8 cellular contexts compared by ENCODE assay signal in genomic region chr5:76256116-76256889, GRCh38.
DNase-seq lines count a peak whose midpoint lies in the region; ATAC-seq, FAIRE-seq and TF ChIP-seq lines count a peak whose summit lies in the region.

No MANE protein-coding gene starts in this region.

- no peak overlapping the region for H2AFZ ChIP-seq in HCT116 (ENCODE audit: low read depth, low read length, poor library complexity, severe bottlenecking)

- no peaks in the 10 kb centered on the region for H3K36me3 ChIP-seq in HCT116 (ENCODE audit: control insufficient read depth in 1 of 2, insufficient read depth in 2 of 2, low read length in 2 of 2)
- H3K36me3 ChIP-seq in breast epithelium = no peaks in the 10 kb centered on the region

- H3K4me3 ChIP-seq in HCT116 (replicated peaks in 1 of 2; ENCODE audit: low read depth in 1 of 2, low read length in 2 of 2) (peak overlapping the region in 1 of 2 experiments; percentile 22; a peak in 1 of 4 replicates), breast epithelium (no peak overlapping the region)

- TF ChIP-seq CTCF in HCT116 (IDR thresholded peaks at IDR 0.05 in 2 of 3, conservative IDR thresholded peaks at IDR 0.05 in 1 of 3; ENCODE audit: borderline replicate concordance in 1 of 3, insufficient read depth in 1 of 3, low read depth in 2 of 3, low read length in 2 of 3) = peak; percentile 56 to 74 (median 59); a peak in 5 of 6 replicates
- peak in 2 of 3 donors; percentile 44 to 59 for TF ChIP-seq CTCF in breast epithelium (IDR thresholded peaks at IDR 0.05)

- H3K79me2 ChIP-seq in HCT116 (ENCODE audit: insufficient read depth, low read length) = no peaks in the 10 kb centered on the region

- RAD21 ChIA-PET in HCT116 (lab: Charles Lee; ENCODE audit: low non-redundant PET in 1 of 2, low total read pairs in 2 of 2, uncharacterized antibody in 2 of 2, unreplicated experiment in 2 of 2) = interaction anchor here in 1 of 2 experiments (0.9 kb wide), 1 partner anchor 520 kb away, joined by 3 read pairs; no protein-coding TSS in a partner anchor

- H3K4me1 ChIP-seq in HCT116 (ENCODE audit: control insufficient read depth in 1 of 2, insufficient read depth in 2 of 2, low read length in 2 of 2) (peaks cover 0 to 15% of the 10 kb centered on the region in 2 experiments; a peak in 2 of 4 replicates), breast epithelium (no peaks in the 10 kb centered on the region)

- peak; percentile 98 for ATAC-seq in HCT116

- no peak for TF ChIP-seq POLR2A in HCT116 (IDR thresholded peaks at IDR 0.05; ENCODE audit: borderline replicate concordance, extremely low read depth, insufficient read depth, insufficient read length)
- TF ChIP-seq POLR2A in breast epithelium (IDR thresholded peaks at IDR 0.05) = no peak

- H3K9me3 ChIP-seq in HCT116 (ENCODE audit: control insufficient read depth in 1 of 2, insufficient read depth in 1 of 2, low read depth in 1 of 2, low read length in 2 of 2) (no peaks in the 10 kb centered on the region), breast epithelium (no peaks in the 10 kb centered on the region)

- H3K4me2 ChIP-seq in HCT116 (ENCODE audit: low read length) = peak overlapping the region; percentile 56

- CTCF ChIA-PET in HCT116 (lab: Charles Lee) = interaction anchor here (0.6 to 1.6 kb wide), 12 partner anchors 16 to 1329 kb away, joined by 3 to 8 read pairs (median 4); no protein-coding TSS in a partner anchor

- no peaks in the 10 kb centered on the region for H4K20me1 ChIP-seq in HCT116 (ENCODE audit: insufficient read depth)

- H3K9me2 ChIP-seq in HCT116 (ENCODE audit: insufficient read depth) = no peaks in the 10 kb centered on the region

- H3K9ac ChIP-seq in HCT116 (ENCODE audit: low read length) = no peak overlapping the region

- TF ChIP-seq RAD21 in HCT116 (IDR thresholded peaks at IDR 0.05; ENCODE audit: low read depth) = peak; percentile 89

- H3K27me3 ChIP-seq in HCT116 (ENCODE audit: insufficient read depth, low read length) = no peaks in the 10 kb centered on the region
- no peaks in the 10 kb centered on the region for H3K27me3 ChIP-seq in breast epithelium

- no TSS peak for BruUV-seq in HCT116 (replicated peaks; lab: Mats Ljungman, UMichigan)

- DNase-seq in GM03348 (ENCODE audit: low spot score) (peak; percentile 69), HCT116 (ENCODE audit: low read depth, low spot score) (peak; percentile 52), NCI-H2029 treated with DMSO at 0.1 percent for 48 hours (lab: John Stamatoyannopoulos, UW) (peak; percentile 27), UCSD-AML1 (lab: John Stamatoyannopoulos, UW; ENCODE audit: unreplicated experiment) (peak; percentile 55), breast epithelium (ENCODE audit: low spot score in 2 of 2) (peak in 1 of 2 donors; percentile 33), NCI-H187 treated with DMSO at 0.1 percent for 48 hours (lab: John Stamatoyannopoulos, UW) (no peak)
- peak; percentile 53 to 63 for DNase-seq in stimulated activated CD4-positive, alpha-beta T cell treated with anti-CD3 and anti-CD28 coated beads, Interleukin-2, amount 100 ng/mL, for 24 hours

- intact Hi-C loops in HCT116 (cut with micrococcal nuclease) = loop anchor here (1.0 to 10.0 kb wide), 9 partner anchors 109 to 1582 kb away; partner anchors contain the start of gene GCNT4
- intact Hi-C loops in breast epithelium (cut with DNase I; ENCODE audit: low total_unique reads) = no loop called here

- FAIRE-seq in islet of Langerhans (lab: Jason Lieb, UNC) = peak; percentile 86

- no peak overlapping the region for H3K27ac ChIP-seq in HCT116 (ENCODE audit: low read depth, low read length)
- H3K27ac ChIP-seq in breast epithelium = no peak overlapping the region

- POLR2A ChIA-PET in HCT116 (lab: Charles Lee) = no interaction called here

TF ChIP-seq in HCT116, 20 proteins besides CTCF, POLR2A, EP300 and RAD21:
- TF ChIP-seq ZNF274 (IDR thresholded peaks at IDR 0.05; ENCODE audit: low read depth, low read length) (no peak), TCF7L2 (IDR thresholded peaks at IDR 0.05; ENCODE audit: borderline replicate concordance, extremely low read depth, insufficient read depth, insufficient read length) (no peak), SP1 (IDR thresholded peaks at IDR 0.05; ENCODE audit: low read depth) (no peak), EGR1 (IDR thresholded peaks at IDR 0.05; ENCODE audit: low read depth) (no peak), POLR2AphosphoS5 (IDR thresholded peaks at IDR 0.05; ENCODE audit: low read depth, low read length) (no peak), CEBPB (IDR thresholded peaks at IDR 0.05; ENCODE audit: low read depth) (no peak), FOSL1 (IDR thresholded peaks at IDR 0.05; ENCODE audit: low read depth) (no peak), SIN3A (IDR thresholded peaks at IDR 0.05; ENCODE audit: low read depth) (no peak), ZFX (IDR thresholded peaks at IDR 0.05) (no peak), ELF1 (IDR thresholded peaks at IDR 0.05; ENCODE audit: borderline replicate concordance, low read depth) (no peak), CBX3 (IDR thresholded peaks at IDR 0.05; ENCODE audit: low read depth) (no peak), EZH2 (IDR thresholded peaks at IDR 0.05) (no peak), EZH2phosphoT487 (IDR thresholded peaks at IDR 0.05; ENCODE audit: borderline replicate concordance) (no peak), JUND (IDR thresholded peaks at IDR 0.05) (no peak), YY1 (IDR thresholded peaks at IDR 0.05; ENCODE audit: extremely low read depth, insufficient replicate concordance, low read depth, low read length) (no peak), MAX (IDR thresholded peaks at IDR 0.05) (no peak), SRF (IDR thresholded peaks at IDR 0.05; ENCODE audit: low read depth) (no peak)
- TF ChIP-seq, protein P1, sequence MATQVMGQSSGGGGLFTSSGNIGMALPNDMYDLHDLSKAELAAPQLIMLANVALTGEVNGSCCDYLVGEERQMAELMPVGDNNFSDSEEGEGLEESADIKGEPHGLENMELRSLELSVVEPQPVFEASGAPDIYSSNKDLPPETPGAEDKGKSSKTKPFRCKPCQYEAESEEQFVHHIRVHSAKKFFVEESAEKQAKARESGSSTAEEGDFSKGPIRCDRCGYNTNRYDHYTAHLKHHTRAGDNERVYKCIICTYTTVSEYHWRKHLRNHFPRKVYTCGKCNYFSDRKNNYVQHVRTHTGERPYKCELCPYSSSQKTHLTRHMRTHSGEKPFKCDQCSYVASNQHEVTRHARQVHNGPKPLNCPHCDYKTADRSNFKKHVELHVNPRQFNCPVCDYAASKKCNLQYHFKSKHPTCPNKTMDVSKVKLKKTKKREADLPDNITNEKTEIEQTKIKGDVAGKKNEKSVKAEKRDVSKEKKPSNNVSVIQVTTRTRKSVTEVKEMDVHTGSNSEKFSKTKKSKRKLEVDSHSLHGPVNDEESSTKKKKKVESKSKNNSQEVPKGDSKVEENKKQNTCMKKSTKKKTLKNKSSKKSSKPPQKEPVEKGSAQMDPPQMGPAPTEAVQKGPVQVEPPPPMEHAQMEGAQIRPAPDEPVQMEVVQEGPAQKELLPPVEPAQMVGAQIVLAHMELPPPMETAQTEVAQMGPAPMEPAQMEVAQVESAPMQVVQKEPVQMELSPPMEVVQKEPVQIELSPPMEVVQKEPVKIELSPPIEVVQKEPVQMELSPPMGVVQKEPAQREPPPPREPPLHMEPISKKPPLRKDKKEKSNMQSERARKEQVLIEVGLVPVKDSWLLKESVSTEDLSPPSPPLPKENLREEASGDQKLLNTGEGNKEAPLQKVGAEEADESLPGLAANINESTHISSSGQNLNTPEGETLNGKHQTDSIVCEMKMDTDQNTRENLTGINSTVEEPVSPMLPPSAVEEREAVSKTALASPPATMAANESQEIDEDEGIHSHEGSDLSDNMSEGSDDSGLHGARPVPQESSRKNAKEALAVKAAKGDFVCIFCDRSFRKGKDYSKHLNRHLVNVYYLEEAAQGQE (IDR thresholded peaks at IDR 0.05; ENCODE audit: low read depth) = no peak
- TF ChIP-seq, protein P2, sequence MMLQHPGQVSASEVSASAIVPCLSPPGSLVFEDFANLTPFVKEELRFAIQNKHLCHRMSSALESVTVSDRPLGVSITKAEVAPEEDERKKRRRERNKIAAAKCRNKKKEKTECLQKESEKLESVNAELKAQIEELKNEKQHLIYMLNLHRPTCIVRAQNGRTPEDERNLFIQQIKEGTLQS (IDR thresholded peaks at IDR 0.05) = no peak
- TF ChIP-seq, protein P3, sequence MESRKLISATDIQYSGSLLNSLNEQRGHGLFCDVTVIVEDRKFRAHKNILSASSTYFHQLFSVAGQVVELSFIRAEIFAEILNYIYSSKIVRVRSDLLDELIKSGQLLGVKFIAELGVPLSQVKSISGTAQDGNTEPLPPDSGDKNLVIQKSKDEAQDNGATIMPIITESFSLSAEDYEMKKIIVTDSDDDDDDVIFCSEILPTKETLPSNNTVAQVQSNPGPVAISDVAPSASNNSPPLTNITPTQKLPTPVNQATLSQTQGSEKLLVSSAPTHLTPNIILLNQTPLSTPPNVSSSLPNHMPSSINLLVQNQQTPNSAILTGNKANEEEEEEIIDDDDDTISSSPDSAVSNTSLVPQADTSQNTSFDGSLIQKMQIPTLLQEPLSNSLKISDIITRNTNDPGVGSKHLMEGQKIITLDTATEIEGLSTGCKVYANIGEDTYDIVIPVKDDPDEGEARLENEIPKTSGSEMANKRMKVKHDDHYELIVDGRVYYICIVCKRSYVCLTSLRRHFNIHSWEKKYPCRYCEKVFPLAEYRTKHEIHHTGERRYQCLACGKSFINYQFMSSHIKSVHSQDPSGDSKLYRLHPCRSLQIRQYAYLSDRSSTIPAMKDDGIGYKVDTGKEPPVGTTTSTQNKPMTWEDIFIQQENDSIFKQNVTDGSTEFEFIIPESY (IDR thresholded peaks at IDR 0.05; ENCODE audit: extremely low read depth, insufficient replicate concordance, low read length) = no peak
